Comparison of ENCODE assay signal across 8 cellular contexts in the genomic region with DNA sequence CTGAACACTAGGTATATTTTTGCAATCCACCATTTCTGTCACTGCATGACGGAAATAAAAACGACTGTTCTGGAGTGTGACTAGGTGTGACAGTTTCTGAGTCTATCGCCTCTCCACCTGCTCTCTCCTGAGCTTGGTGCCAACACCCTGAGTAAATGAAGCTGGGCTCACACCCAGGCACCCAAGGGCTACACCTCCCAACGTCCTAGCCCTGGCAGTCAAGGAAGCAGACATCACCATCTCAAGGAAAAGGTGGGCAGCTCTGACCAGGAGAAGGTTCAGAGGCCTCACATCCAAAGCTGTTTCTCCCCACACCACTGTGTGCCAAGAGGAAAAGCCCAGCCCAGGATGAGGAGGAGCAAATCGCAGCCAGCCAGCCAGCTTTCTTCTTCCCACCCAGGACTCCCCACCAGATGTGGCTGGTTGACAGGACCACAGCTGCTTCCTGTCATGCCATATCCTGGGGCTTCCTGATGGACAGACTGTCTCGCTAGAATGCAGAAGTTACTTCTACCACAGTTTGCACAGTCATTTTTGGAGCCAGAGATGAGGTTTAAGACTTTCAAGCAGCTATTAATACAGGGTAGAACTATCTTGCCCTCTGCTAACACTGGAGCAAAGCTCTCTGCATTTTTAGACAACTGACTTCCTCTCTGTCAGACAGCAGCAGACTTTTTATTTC. TPM values are rescaled to one million over a fixed set of nuclear protein-coding genes. Genes with fewer than 3 reads are reported as not detected.
DNase-seq lines count a peak whose midpoint lies in the region; ATAC-seq and TF ChIP-seq lines count a peak whose summit lies in the region.

No MANE protein-coding gene starts in this region.

- peak overlapping the region; percentile 69 for H3K4me3 Mint-ChIP-seq in neural crest cell

- peaks cover 33% of the 10 kb centered on the region for H3K4me1 Mint-ChIP-seq in neural crest cell

- no peaks in the 10 kb centered on the region for H3K27me3 Mint-ChIP-seq in neural crest cell (ENCODE audit: low read depth)

- H3K27ac ChIP-seq in epithelial cell of prostate = peak overlapping the region; percentile 91

- no peak for TF ChIP-seq CTCF in neural crest cell (conservative IDR thresholded peaks at IDR 0.05)

- H3K27ac Mint-ChIP-seq in neural crest cell (ENCODE audit: unreplicated experiment) = no peak overlapping the region

- no peaks in the 10 kb centered on the region for H3K9me3 Mint-ChIP-seq in neural crest cell

- peaks cover 6% of the 10 kb centered on the region for H3K36me3 Mint-ChIP-seq in neural crest cell (ENCODE audit: low read depth)

- peak; percentile 44 to 52 for ATAC-seq in activated CD4-positive, CD25-positive, alpha-beta regulatory T cell treated with anti-CD3 and anti-CD28 coated beads, Interleukin-2, amount 50 U/mL, for 24 hours
- peak; percentile 47 for ATAC-seq in HG02981 (IDR thresholded peaks at IDR 0.05; ENCODE audit: unreplicated experiment)

- DNase-seq in activated CD4-positive, CD25-positive, alpha-beta regulatory T cell (lab: John Stamatoyannopoulos, UW) = no peak
- DNase-seq in SKM-1 (lab: John Stamatoyannopoulos, UW; ENCODE audit: unreplicated experiment) (peak; percentile 70), epithelial cell of prostate (ENCODE audit: low read depth, low spot score) (no peak), neural crest cell (ENCODE audit: low read depth, low spot score) (no peak), mesenteric fat pad (ENCODE audit: low spot score) (no peak), retina (no peak)

RNA-seq across cellular contexts. Expression of a gene that starts 3.3 kb away (rescaled TPM):
- total RNA-seq in neural crest cell = 40.4 and 42.0 TPM in 2 replicates
- 108 TPM for total RNA-seq in mesenteric fat pad

RNA-seq across cellular contexts. Expression of a gene that starts 20.0 kb away (rescaled TPM):
- total RNA-seq in neural crest cell (42.6 and 43.8 TPM in 2 replicates), mesenteric fat pad (32.2 TPM)

RNA-seq across cellular contexts. Expression of a gene that starts 26.9 kb away (rescaled TPM):
- total RNA-seq in neural crest cell (48.4 TPM in 2 replicates), mesenteric fat pad (31.5 TPM)

RNA-seq across cellular contexts. Expression of a gene that starts 36.8 kb away (rescaled TPM):
- total RNA-seq in neural crest cell (128 and 138 TPM in 2 replicates), mesenteric fat pad (91.4 TPM)

RNA-seq across cellular contexts. Expression of a gene that starts 43.4 kb away (rescaled TPM):
- total RNA-seq in neural crest cell = not detected in 2 replicates
- total RNA-seq in mesenteric fat pad = not detected
